ENCODE assay signal across 24 cellular contexts in genomic region chrX:78593701-78594100, GRCh38.
"Had no signal": no experiment of that assay in that cellular context is flagged by ENCODE, and none has a peak within 500 bp of the region (broad histone marks: within the 10 kb centered on the region; RNA-seq: fewer than 3 reads in every experiment).

No MANE protein-coding gene starts in this region.

- H3K36me3 ChIP-seq: SJSA1 had no signal

- H3K4me3 Mint-ChIP-seq: IgD-negative memory B cell had no signal

- ATAC-seq: K562 had no signal

- DNase-seq: Kasumi-1, MV-4-11, NCI-H1048, NCI-H1105, NCI-H1417, NCI-H1436 treated with DMSO at 0.1 percent for 48 hours, NCI-H1694, NCI-H1930, NCI-H2081, NCI-H2107, NCI-H2227 treated with DMSO at 0.1 percent for 48 hours, NCI-H524, NCI-H526 treated with DMSO at 0.1 percent for 48 hours, NCI-H774, Right ventricle myocardium superior, RPMI8226, SIG-M5 had no signal

- H3K27ac ChIP-seq: HL-60, KMS-11, SJSA1, SK-N-MC had no signal

- H3K9me3 ChIP-seq: SJSA1 had no signal

- FAIRE-seq: HTR-8/SVneo, K562 had no signal

- H3K4me3 ChIP-seq: K562, SJSA1, SK-N-MC had no signal

- H3K4me1 ChIP-seq: SJSA1 had no signal

- H3K4me2 ChIP-seq: KMS-11 had no signal

- H3K9ac ChIP-seq: KMS-11 had no signal

- H3K27me3 ChIP-seq: SJSA1 had no signal
